Comparison of ENCODE assay signal across 8 cellular contexts in genomic region chr14:32077081-32078029, GRCh38. TPM values are rescaled to one million over a fixed set of nuclear protein-coding genes. Genes with fewer than 3 reads are reported as not detected.
A peak's percentile ranks its signal among the peaks of the same experiment; 100 is the strongest.
DNase-seq lines count a peak whose midpoint lies in the region; ATAC-seq and TF ChIP-seq lines count a peak whose summit lies in the region.

Gene ARHGAP5 (plus strand): TSS chr14:32077304. CDS start chr14:32090670, 13,366 bp downstream.

- no peak for TF ChIP-seq CTCF in AG09309 (IDR thresholded peaks at IDR 0.05; ENCODE audit: control insufficient read depth, insufficient read depth, low read depth, low read length, missing control alignments)
- TF ChIP-seq CTCF in Peyer's patch (IDR thresholded peaks at IDR 0.05): peak in 3 of 6 experiments; percentile 15 to 21 (median 16)
- TF ChIP-seq CTCF in gastroesophageal sphincter (IDR thresholded peaks at IDR 0.05): peak in 3 of 4 experiments; percentile 16 to 41 (median 41)
- TF ChIP-seq CTCF in upper lobe of right lung (IDR thresholded peaks at IDR 0.05): peak; percentile 3

- no peak for DNase-seq in AG09309 (ENCODE audit: low read depth)
- peak; percentile 70 to 73 (median 70) for DNase-seq in Peyer's patch
- peak; percentile 68 for DNase-seq in activated gamma-delta T cell treated with Interleukin-2 at 50 U/mL for 16 hours
- peak in 33 of 56 donors; percentile 24 to 96 (median 62) for DNase-seq in nucleus accumbens (lab: John Stamatoyannopoulos, UW)
- no peak for DNase-seq in upper lobe of right lung

- H3K4me3 ChIP-seq in AG09309 (ENCODE audit: control insufficient read depth, low read depth, low read length): peak within 1 kb of the TSS; percentile 90
- H3K4me3 ChIP-seq in Peyer's patch: peak within 1 kb of the TSS; percentile 79 to 96 (median 84)
- H3K4me3 ChIP-seq in gastroesophageal sphincter: peak within 1 kb of the TSS; percentile 96 to 98
- peak within 1 kb of the TSS; percentile 84 for H3K4me3 ChIP-seq in upper lobe of right lung

- H3K36me3 ChIP-seq in Peyer's patch (no peaks in the 10 kb centered on the region), gastroesophageal sphincter (no peaks in the 10 kb centered on the region), upper lobe of right lung (no peaks in the 10 kb centered on the region)

- TF ChIP-seq POLR2A in Peyer's patch (IDR thresholded peaks at IDR 0.05) (peak; percentile 43 to 47), gastroesophageal sphincter (IDR thresholded peaks at IDR 0.05) (peak; percentile 50 to 62)

- intact Hi-C loops in upper lobe of right lung (cut with DNase I): no loop called here

- H3K9me3 ChIP-seq in Peyer's patch (no peaks in the 10 kb centered on the region), gastroesophageal sphincter (no peaks in the 10 kb centered on the region), upper lobe of right lung (no peaks in the 10 kb centered on the region)

- H3K27me3 ChIP-seq in Peyer's patch: no peaks in the 10 kb centered on the region
- H3K27me3 ChIP-seq in gastroesophageal sphincter: no peaks in the 10 kb centered on the region
- H3K27me3 ChIP-seq in upper lobe of right lung: no peaks in the 10 kb centered on the region

- ATAC-seq in GM19025 (IDR thresholded peaks at IDR 0.05; ENCODE audit: low read depth, unreplicated experiment) (peak; percentile 39), HG03354 (IDR thresholded peaks at IDR 0.05; ENCODE audit: poor library complexity, severe bottlenecking, unreplicated experiment) (peak; percentile 50), gastroesophageal sphincter (peak; percentile 40), upper lobe of right lung (peak; percentile 58)

- H3K27ac ChIP-seq in Peyer's patch: peak within 1 kb of the TSS; percentile 91 to 100 (median 97)
- peak within 1 kb of the TSS; percentile 96 to 100 (median 99) for H3K27ac ChIP-seq in gastroesophageal sphincter
- peak within 1 kb of the TSS; percentile 95 for H3K27ac ChIP-seq in upper lobe of right lung

- no peak for TF ChIP-seq EP300 in gastroesophageal sphincter (IDR thresholded peaks at IDR 0.05)

- WGBS in gastroesophageal sphincter (ENCODE audit: low coverage in 1 of 2), 2 donors: 0% methylated on average over 11 of the region's 98 CpGs; no CpG with 5 or more reads in 1 of the 2 donors

- H3K4me1 ChIP-seq in Peyer's patch (peaks cover 0 to 31% (median 6%) of the 10 kb centered on the region in 4 donors), gastroesophageal sphincter (peaks cover 0 to 74% (median 16%) of the 10 kb centered on the region in 3 donors), upper lobe of right lung (peaks cover 7% of the 10 kb centered on the region)

RNA-seq across cellular contexts. Expression of gene ARHGAP5, which starts in this region (rescaled TPM):
- total RNA-seq in Peyer's patch (100 to 1,000 TPM; 113 to 123 (median 115) TPM), gastroesophageal sphincter (100 to 1,000 TPM; 196 to 265 (median 239) TPM), upper lobe of right lung (111 TPM)

Comparison
In these comparisons a context has a peak if more than half of its experiments do, and no peak if none do; other contexts are left out.
1. DNase-seq: peak in Peyer's patch (3 of 3), activated gamma-delta T cell treated with Interleukin-2 at 50 U/mL for 16 hours (single experiment) and nucleus accumbens (33 of 56); none in AG09309 (single experiment) and upper lobe of right lung (single experiment).
2. Peak in every context shown above with its lines, with median percentiles within 50 percentile points of each other: H3K4me3 ChIP-seq, ATAC-seq and H3K27ac ChIP-seq.